ENCODE assay signal across 8 cellular contexts in genomic region chr9:121399883-121400607, GRCh38. TPM values are rescaled to one million over a fixed set of nuclear protein-coding genes. Genes with fewer than 3 reads are reported as not detected.
DNase-seq lines count a peak whose midpoint lies in the region; ATAC-seq, FAIRE-seq and TF ChIP-seq lines count a peak whose summit lies in the region.

No MANE protein-coding gene starts in this region.

- H3K9me3 ChIP-seq in ovary = no peaks in the 10 kb centered on the region

- H3K27ac Mint-ChIP-seq in T-helper 2 cell treated with Interferon-gamma antibody and Interleukin-4, amounts not matched to agents 5 μg/mL and 100 μg/mL, for 36 hours = no peak overlapping the region

- peaks cover 21% of the 10 kb centered on the region for H3K27me3 Mint-ChIP-seq in T-helper 2 cell treated with Interferon-gamma antibody and Interleukin-4, amounts not matched to agents 5 μg/mL and 100 μg/mL, for 36 hours (ENCODE audit: low read depth)

- peaks cover 2% of the 10 kb centered on the region for H3K36me3 Mint-ChIP-seq in T-helper 2 cell treated with Interferon-gamma antibody and Interleukin-4, amounts not matched to agents 5 μg/mL and 100 μg/mL, for 36 hours (ENCODE audit: low read depth)

- WGBS in ovary, 3 donors = 20 to 23% (median 23%) methylated on average over 9 of the region's 9 CpGs

- FAIRE-seq in A204.1 (lab: Jason Lieb, UNC) = peak; percentile 98

- no peak overlapping the region for H3K4me3 Mint-ChIP-seq in T-helper 2 cell treated with Interferon-gamma antibody and Interleukin-4, amounts not matched to agents 5 μg/mL and 100 μg/mL, for 36 hours

- H3K9me3 Mint-ChIP-seq in T-helper 2 cell treated with Interferon-gamma antibody and Interleukin-4, amounts not matched to agents 5 μg/mL and 100 μg/mL, for 36 hours = no peaks in the 10 kb centered on the region

- DNase-seq in GM06990 (ENCODE audit: extremely low read depth, insufficient read length) = peak; percentile 24
- DNase-seq in NCI-H146 (lab: John Stamatoyannopoulos, UW) = peak; percentile 39
- DNase-seq in SW 1271 (lab: John Stamatoyannopoulos, UW) = peak; percentile 42 to 85
- peak; percentile 91 for DNase-seq in fibroblast of the aortic adventitia (ENCODE audit: low read depth)
- DNase-seq in ovary = no peak
- DNase-seq in T-helper 2 cell treated with Interferon-gamma antibody and Interleukin-4, amounts not matched to agents 5 μg/mL and 100 μg/mL, for 36 hours (ENCODE audit: low spot score) = no peak

- H3K4me1 Mint-ChIP-seq in T-helper 2 cell treated with Interferon-gamma antibody and Interleukin-4, amounts not matched to agents 5 μg/mL and 100 μg/mL, for 36 hours (ENCODE audit: low read depth) = peaks cover 2% of the 10 kb centered on the region

- no peaks in the 10 kb centered on the region for H3K4me1 ChIP-seq in ovary (ENCODE audit: insufficient read depth)

- ATAC-seq in HG02970 (IDR thresholded peaks at IDR 0.05; ENCODE audit: low FRiP score, unreplicated experiment) = no peak

- H3K4me3 ChIP-seq in GM06990 (replicated peaks; ENCODE audit: low read depth, low read length) = no peak overlapping the region
- H3K4me3 ChIP-seq in fibroblast of the aortic adventitia (ENCODE audit: low read depth, low read length) = no peak overlapping the region
- H3K4me3 ChIP-seq in ovary = no peak overlapping the region

- H3K36me3 ChIP-seq in GM06990 (ENCODE audit: control insufficient read depth, insufficient read depth, low read length) = no peaks in the 10 kb centered on the region
- no peaks in the 10 kb centered on the region for H3K36me3 ChIP-seq in ovary

- H3K27me3 ChIP-seq in GM06990 (replicated peaks; ENCODE audit: control insufficient read depth, insufficient read depth, low read length) (no peaks in the 10 kb centered on the region), ovary (no peaks in the 10 kb centered on the region)

- H3K27ac ChIP-seq in ovary = no peak overlapping the region

- no peak for TF ChIP-seq EP300 in ovary (IDR thresholded peaks at IDR 0.05)

- intact Hi-C loops in ovary (cut with DNase I) = loop anchor here (2.0 to 5.0 kb wide), 3 partner anchors 79 to 188 kb away; no protein-coding TSS in a partner anchor

- TF ChIP-seq POLR2A in ovary (IDR thresholded peaks at IDR 0.05) = no peak

- peak; percentile 45 for TF ChIP-seq CTCF in GM06990 (IDR thresholded peaks at IDR 0.05; ENCODE audit: insufficient read depth, low read length, poor library complexity, severe bottlenecking)
- TF ChIP-seq CTCF in fibroblast of the aortic adventitia (IDR thresholded peaks at IDR 0.05; ENCODE audit: insufficient read depth, low read length) = peak; percentile 49
- peak; percentile 63 to 79 (median 72) for TF ChIP-seq CTCF in ovary (IDR thresholded peaks at IDR 0.05)

RNA-seq across cellular contexts. Expression of gene STOM, which starts 30.0 kb away (rescaled TPM):
- total RNA-seq in fibroblast of the aortic adventitia (ENCODE audit: low replicate concordance) (115 and 128 TPM in 2 replicates), ovary (100 to 1,000 TPM in 5 of 7 donors, 10 to 100 TPM in 2; 73.1 to 205 (median 164) TPM)
- polyA plus RNA-seq in ovary = 100 to 1,000 TPM; 114 to 203 TPM

Comparison
In these comparisons a context has a peak if more than half of its experiments do, and no peak if none do; other contexts are left out.
1. DNase-seq: peak in GM06990 (single experiment), NCI-H146 (single experiment), SW 1271 (2 of 2) and fibroblast of the aortic adventitia (single experiment); none in ovary (0 of 5) and T-helper 2 cell treated with Interferon-gamma antibody and Interleukin-4, amounts not matched to agents 5 μg/mL and 100 μg/mL, for 36 hours (single experiment).
2. Peak in every context shown above with its lines, with median percentiles within 50 percentile points of each other: CTCF ChIP-seq.